ENCODE assay signal across 13 cellular contexts in genomic region chr4:87121332-87122065, GRCh38.
DNase-seq lines count a peak whose midpoint lies in the region; ATAC-seq and TF ChIP-seq lines count a peak whose summit lies in the region.
"Had no signal": no experiment of that assay in that cellular context is flagged by ENCODE, and none has a peak within 500 bp of the region (broad histone marks: within the 10 kb centered on the region; RNA-seq: fewer than 3 reads in every experiment).

No MANE protein-coding gene starts in this region.

- H3K9me3 ChIP-seq in endodermal cell (ENCODE audit: control insufficient read depth, low read length): no peaks in the 10 kb centered on the region
- H3K9me3 ChIP-seq in muscle layer of colon (ENCODE audit: low read length): no peaks in the 10 kb centered on the region
- no peaks in the 10 kb centered on the region for H3K9me3 ChIP-seq in uterus
- H3K9me3 ChIP-seq in lower lobe of right lung: no peaks in the 10 kb centered on the region
- H3K9me3 ChIP-seq: upper lobe of left lung had no signal

- H3K4me3 ChIP-seq in endodermal cell (ENCODE audit: low read length) (no peak overlapping the region), muscle layer of colon (ENCODE audit: low read depth in 1 of 2, low read length in 2 of 2) (peak overlapping the region in 1 of 2 donors; percentile 64), uterus (no peak overlapping the region), lower lobe of right lung (no peak overlapping the region)
- H3K4me3 ChIP-seq: upper lobe of left lung had no signal

- H3K27ac ChIP-seq in endodermal cell (ENCODE audit: low read depth, low read length): no peak overlapping the region
- H3K27ac ChIP-seq in muscle layer of colon (ENCODE audit: low read depth, low read length): peak overlapping the region; percentile 56
- H3K27ac ChIP-seq in uterus: peak overlapping the region; percentile 82 to 90
- no peak overlapping the region for H3K27ac ChIP-seq in lower lobe of right lung

- no peak overlapping the region for H3K4me3 Mint-ChIP-seq in activated naive CD4-positive, alpha-beta T cell treated with anti-CD3 and anti-CD28 coated beads, Interleukin-2, amount 10 ng/mL, durations not matched to agents 7 days and 5 days
- no peak overlapping the region for H3K4me3 Mint-ChIP-seq in endodermal cell
- H3K4me3 Mint-ChIP-seq: dendritic cell treated with granulocyte-macrophage colony-stimulating factor and Interleukin-4, amounts not matched to agents 40 ng/mL and 50 ng/mL, for 4 days; IgD-negative memory B cell had no signal

- intact Hi-C loops in uterus (cut with DNase I; ENCODE audit: low total_unique reads): no loop called here
- intact Hi-C loops in lower lobe of right lung (cut with DNase I): no loop called here

- no peaks in the 10 kb centered on the region for H3K27me3 Mint-ChIP-seq in activated naive CD4-positive, alpha-beta T cell treated with anti-CD3 and anti-CD28 coated beads, Interleukin-2, amount 10 ng/mL, durations not matched to agents 7 days and 5 days
- no peaks in the 10 kb centered on the region for H3K27me3 Mint-ChIP-seq in endodermal cell (ENCODE audit: insufficient read depth)
- H3K27me3 Mint-ChIP-seq: dendritic cell treated with granulocyte-macrophage colony-stimulating factor and Interleukin-4, amounts not matched to agents 40 ng/mL and 50 ng/mL, for 4 days; IgD-negative memory B cell had no signal

- H3K27ac Mint-ChIP-seq in activated naive CD4-positive, alpha-beta T cell treated with anti-CD3 and anti-CD28 coated beads, Interleukin-2, amount 10 ng/mL, durations not matched to agents 7 days and 5 days: peak overlapping the region; percentile 49
- no peak overlapping the region for H3K27ac Mint-ChIP-seq in activated naive CD4-positive, alpha-beta T cell treated with anti-CD3 and anti-CD28 coated beads, Interleukin-2, amount 50 U/mL, for 72 hours
- peak overlapping the region; percentile 65 for H3K27ac Mint-ChIP-seq in endodermal cell
- H3K27ac Mint-ChIP-seq: dendritic cell treated with granulocyte-macrophage colony-stimulating factor and Interleukin-4, amounts not matched to agents 40 ng/mL and 50 ng/mL, for 4 days; IgD-negative memory B cell had no signal

- H3K4me1 Mint-ChIP-seq in activated naive CD4-positive, alpha-beta T cell treated with anti-CD3 and anti-CD28 coated beads, Interleukin-2, amount 10 ng/mL, durations not matched to agents 7 days and 5 days: peaks cover 7% of the 10 kb centered on the region
- H3K4me1 Mint-ChIP-seq in endodermal cell: peaks cover 23% of the 10 kb centered on the region

- TF ChIP-seq CTCF in endodermal cell (conservative IDR thresholded peaks at IDR 0.05) (no peak), uterus (IDR thresholded peaks at IDR 0.05) (no peak), lower lobe of right lung (IDR thresholded peaks at IDR 0.05) (no peak)

- peaks cover 92% of the 10 kb centered on the region for H3K36me3 ChIP-seq in endodermal cell (ENCODE audit: control insufficient read depth, insufficient read depth, low read length)
- peaks cover 38% of the 10 kb centered on the region for H3K36me3 ChIP-seq in muscle layer of colon (ENCODE audit: insufficient read depth, low read length)
- H3K36me3 ChIP-seq in uterus: no peaks in the 10 kb centered on the region
- H3K36me3 ChIP-seq in lower lobe of right lung: peaks cover 62% of the 10 kb centered on the region

- no peaks in the 10 kb centered on the region for H3K27me3 ChIP-seq in endodermal cell (ENCODE audit: control insufficient read depth, insufficient read depth, low read length, poor library complexity, severe bottlenecking)
- no peaks in the 10 kb centered on the region for H3K27me3 ChIP-seq in muscle layer of colon (ENCODE audit: control insufficient read depth in 1 of 2, insufficient read depth in 2 of 2, low read length in 2 of 2)
- no peaks in the 10 kb centered on the region for H3K27me3 ChIP-seq in uterus
- no peaks in the 10 kb centered on the region for H3K27me3 ChIP-seq in lower lobe of right lung (ENCODE audit: low read depth)
- H3K27me3 ChIP-seq: upper lobe of left lung had no signal

- no peak for TF ChIP-seq POLR2A in uterus (IDR thresholded peaks at IDR 0.05)

- no peak for ATAC-seq in activated naive CD4-positive, alpha-beta T cell treated with anti-CD3 and anti-CD28 coated beads, Interleukin-2, amount 50 U/mL, for 72 hours
- no peak for ATAC-seq in lower lobe of right lung
- ATAC-seq in GM21367 (IDR thresholded peaks at IDR 0.05; ENCODE audit: unreplicated experiment): no peak

- no peaks in the 10 kb centered on the region for H3K9me3 Mint-ChIP-seq in activated naive CD4-positive, alpha-beta T cell treated with anti-CD3 and anti-CD28 coated beads, Interleukin-2, amount 10 ng/mL, durations not matched to agents 7 days and 5 days
- H3K9me3 Mint-ChIP-seq in activated naive CD4-positive, alpha-beta T cell treated with anti-CD3 and anti-CD28 coated beads, Interleukin-2, amount 50 U/mL, for 72 hours: no peaks in the 10 kb centered on the region
- H3K9me3 Mint-ChIP-seq in endodermal cell: no peaks in the 10 kb centered on the region
- H3K9me3 Mint-ChIP-seq: dendritic cell treated with granulocyte-macrophage colony-stimulating factor and Interleukin-4, amounts not matched to agents 40 ng/mL and 50 ng/mL, for 4 days had no signal

- no peak for DNase-seq in activated naive CD4-positive, alpha-beta T cell treated with anti-CD3 and anti-CD28 coated beads, Interleukin-2, amount 10 ng/mL, durations not matched to agents 7 days and 5 days
- DNase-seq in activated naive CD4-positive, alpha-beta T cell treated with anti-CD3 and anti-CD28 coated beads, Interleukin-2, amount 50 U/mL, for 72 hours (ENCODE audit: low spot score in 2 of 2): no peak
- DNase-seq in endodermal cell: no peak
- DNase-seq in uterus: no peak
- DNase-seq in NCI-H524 treated with DMSO at 0.1 percent for 48 hours (lab: John Stamatoyannopoulos, UW): no peak
- DNase-seq in lower lobe of right lung: no peak
- DNase-seq: NCI-H2171; stimulated activated CD4-positive, alpha-beta T cell treated with anti-CD3 and anti-CD28 coated beads, Interleukin-15, amount 100 ng/mL, for 24 hours had no signal

- 94 to 95% methylated on average over 3 to 4 of the region's 4 CpGs for WGBS in endodermal cell (ENCODE audit: insufficient coverage in 1 of 2, insufficient read length in 1 of 2), 2 experiments

- no peaks in the 10 kb centered on the region for H3K4me1 ChIP-seq in endodermal cell (ENCODE audit: control insufficient read depth, insufficient read depth, low read length)
- peaks cover 72% of the 10 kb centered on the region for H3K4me1 ChIP-seq in muscle layer of colon (ENCODE audit: insufficient read depth, low read length)
- H3K4me1 ChIP-seq in uterus: peaks cover 4 to 9% of the 10 kb centered on the region in 2 donors
- H3K4me1 ChIP-seq in lower lobe of right lung: peaks cover 38% of the 10 kb centered on the region

- H3K36me3 Mint-ChIP-seq in activated naive CD4-positive, alpha-beta T cell treated with anti-CD3 and anti-CD28 coated beads, Interleukin-2, amount 10 ng/mL, durations not matched to agents 7 days and 5 days: peaks cover 55% of the 10 kb centered on the region
- peaks cover 11 to 20% of the 10 kb centered on the region in 2 donors for H3K36me3 Mint-ChIP-seq in activated naive CD4-positive, alpha-beta T cell treated with anti-CD3 and anti-CD28 coated beads, Interleukin-2, amount 50 U/mL, for 72 hours
- peaks cover 75% of the 10 kb centered on the region for H3K36me3 Mint-ChIP-seq in endodermal cell (ENCODE audit: low read depth)

- CTCF ChIA-PET in activated naive CD4-positive, alpha-beta T cell treated with anti-CD3 and anti-CD28 coated beads, Interleukin-2, amount 10 ng/mL, durations not matched to agents 7 days and 5 days (lab: Charles Lee): no interaction called here

- H3K9ac ChIP-seq in endodermal cell (ENCODE audit: extremely low read depth, low read length, poor library complexity, severe bottlenecking) (no peak overlapping the region), muscle layer of colon (ENCODE audit: low read length) (peak overlapping the region; percentile 60)

Comparison
In these comparisons a context has a peak if more than half of its experiments do, and no peak if none do; other contexts are left out.
1. H3K27ac Mint-ChIP-seq: peak in activated naive CD4-positive, alpha-beta T cell treated with anti-CD3 and anti-CD28 coated beads, Interleukin-2, amount 10 ng/mL, durations not matched to agents 7 days and 5 days (single experiment) and endodermal cell (single experiment); none in activated naive CD4-positive, alpha-beta T cell treated with anti-CD3 and anti-CD28 coated beads, Interleukin-2, amount 50 U/mL, for 72 hours (0 of 2).
2. H3K27ac ChIP-seq: peak in muscle layer of colon (single experiment) and uterus (2 of 2); none in endodermal cell (single experiment) and lower lobe of right lung (single experiment).